1 cellular context compared by ENCODE assay signal in genomic region chr2:5453648-5454390, GRCh38.
TF ChIP-seq lines count a peak whose summit lies in the region.

No MANE protein-coding gene starts in this region.

TF ChIP-seq in neural cell, 6 proteins besides CTCF, POLR2A, EP300 and RAD21 (continued from another document):
- TF ChIP-seq, protein P1, sequence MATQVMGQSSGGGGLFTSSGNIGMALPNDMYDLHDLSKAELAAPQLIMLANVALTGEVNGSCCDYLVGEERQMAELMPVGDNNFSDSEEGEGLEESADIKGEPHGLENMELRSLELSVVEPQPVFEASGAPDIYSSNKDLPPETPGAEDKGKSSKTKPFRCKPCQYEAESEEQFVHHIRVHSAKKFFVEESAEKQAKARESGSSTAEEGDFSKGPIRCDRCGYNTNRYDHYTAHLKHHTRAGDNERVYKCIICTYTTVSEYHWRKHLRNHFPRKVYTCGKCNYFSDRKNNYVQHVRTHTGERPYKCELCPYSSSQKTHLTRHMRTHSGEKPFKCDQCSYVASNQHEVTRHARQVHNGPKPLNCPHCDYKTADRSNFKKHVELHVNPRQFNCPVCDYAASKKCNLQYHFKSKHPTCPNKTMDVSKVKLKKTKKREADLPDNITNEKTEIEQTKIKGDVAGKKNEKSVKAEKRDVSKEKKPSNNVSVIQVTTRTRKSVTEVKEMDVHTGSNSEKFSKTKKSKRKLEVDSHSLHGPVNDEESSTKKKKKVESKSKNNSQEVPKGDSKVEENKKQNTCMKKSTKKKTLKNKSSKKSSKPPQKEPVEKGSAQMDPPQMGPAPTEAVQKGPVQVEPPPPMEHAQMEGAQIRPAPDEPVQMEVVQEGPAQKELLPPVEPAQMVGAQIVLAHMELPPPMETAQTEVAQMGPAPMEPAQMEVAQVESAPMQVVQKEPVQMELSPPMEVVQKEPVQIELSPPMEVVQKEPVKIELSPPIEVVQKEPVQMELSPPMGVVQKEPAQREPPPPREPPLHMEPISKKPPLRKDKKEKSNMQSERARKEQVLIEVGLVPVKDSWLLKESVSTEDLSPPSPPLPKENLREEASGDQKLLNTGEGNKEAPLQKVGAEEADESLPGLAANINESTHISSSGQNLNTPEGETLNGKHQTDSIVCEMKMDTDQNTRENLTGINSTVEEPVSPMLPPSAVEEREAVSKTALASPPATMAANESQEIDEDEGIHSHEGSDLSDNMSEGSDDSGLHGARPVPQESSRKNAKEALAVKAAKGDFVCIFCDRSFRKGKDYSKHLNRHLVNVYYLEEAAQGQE (IDR thresholded peaks at IDR 0.05; ENCODE audit: borderline replicate concordance) = no peak
- TF ChIP-seq TAF1 (IDR thresholded peaks at IDR 0.05; ENCODE audit: low read depth) (no peak), MXI1 (conservative IDR thresholded peaks at IDR 0.05; ENCODE audit: poor library complexity, severe bottlenecking) (no peak)
